ENCODE assay signal across 8 cellular contexts in genomic region chr7:77536413-77537135, GRCh38. TPM values are rescaled to one million over a fixed set of nuclear protein-coding genes. Genes with fewer than 3 reads are reported as not detected.
A peak's percentile ranks its signal among the peaks of the same experiment; 100 is the strongest.
DNase-seq lines count a peak whose midpoint lies in the region; ATAC-seq and TF ChIP-seq lines count a peak whose summit lies in the region.

No MANE protein-coding gene starts in this region.

- peaks cover 2% of the 10 kb centered on the region for H3K79me1 ChIP-seq in mesenchymal stem cell (replicated peaks; ENCODE audit: low read length, poor library complexity, severe bottlenecking)

- H2BK15ac ChIP-seq in mesenchymal stem cell (ENCODE audit: low read depth, poor library complexity, severe bottlenecking) = peak overlapping the region; percentile 96

- H3K9me3 ChIP-seq in Caco-2 (no peaks in the 10 kb centered on the region), mesenchymal stem cell (ENCODE audit: control insufficient read depth, low read length) (no peaks in the 10 kb centered on the region)
- no peaks in the 10 kb centered on the region for H3K9me3 ChIP-seq in effector memory CD4-positive, alpha-beta T cell (ENCODE audit: control insufficient read depth, low read length)

- H3K27ac ChIP-seq in effector memory CD4-positive, alpha-beta T cell (ENCODE audit: insufficient read depth, low read length, poor library complexity, severe bottlenecking) = peak overlapping the region; percentile 49
- H3K27ac ChIP-seq in mesenchymal stem cell (ENCODE audit: low read length, poor library complexity, severe bottlenecking) = peak overlapping the region; percentile 95

- peak overlapping the region; percentile 14 to 42 for H3K4ac ChIP-seq in mesenchymal stem cell (ENCODE audit: low read depth in 1 of 2, low read length in 2 of 2)

- TF ChIP-seq CTCF in Caco-2 (IDR thresholded peaks at IDR 0.05; ENCODE audit: insufficient read depth in 1 of 2, low read depth in 1 of 2, low read length in 1 of 2, severe bottlenecking in 1 of 2, unreplicated experiment in 1 of 2) = no peak

- no peaks in the 10 kb centered on the region for H3K36me3 ChIP-seq in Caco-2 (ENCODE audit: control insufficient read depth, insufficient read depth, low read length)
- H3K36me3 ChIP-seq in effector memory CD4-positive, alpha-beta T cell (ENCODE audit: control insufficient read depth, insufficient read depth, low read length) = no peaks in the 10 kb centered on the region
- H3K36me3 ChIP-seq in mesenchymal stem cell (ENCODE audit: control insufficient read depth in 1 of 2, insufficient read depth in 2 of 2, low read depth in 1 of 2, low read length in 2 of 2) = peaks cover 0 to 3% of the 10 kb centered on the region in 2 experiments

- H3K4me1 Mint-ChIP-seq in Caco-2 (ENCODE audit: low read depth, unreplicated experiment) = peaks cover 12% of the 10 kb centered on the region

- no peak overlapping the region for H2AK5ac ChIP-seq in mesenchymal stem cell (ENCODE audit: low read length, severe bottlenecking)

- TSS peak; percentile 92 for BruUV-seq in Caco-2 (replicated peaks; lab: Mats Ljungman, UMichigan)

- peaks cover 12% of the 10 kb centered on the region; the same call in 1 of the 2 replicates for H3K4me1 ChIP-seq in Caco-2
- peaks cover 7% of the 10 kb centered on the region for H3K4me1 ChIP-seq in effector memory CD4-positive, alpha-beta T cell (ENCODE audit: control insufficient read depth, insufficient read depth, low read length, poor library complexity, severe bottlenecking)
- H3K4me1 ChIP-seq in mesenchymal stem cell (ENCODE audit: control insufficient read depth, insufficient read depth, low read depth, low read length) = peaks cover 10% of the 10 kb centered on the region

- POLR2A ChIA-PET in Caco-2 (lab: Charles Lee) = interaction anchor here (0.6 to 1.3 kb wide), 6 partner anchors 25 to 205 kb away, joined by 3 to 11 read pairs (median 6); no protein-coding TSS in a partner anchor

- peak overlapping the region; percentile 94 for H3K27ac Mint-ChIP-seq in Caco-2 (ENCODE audit: unreplicated experiment)

- H3K4me2 ChIP-seq in mesenchymal stem cell (ENCODE audit: low read length, poor library complexity, severe bottlenecking) = peak overlapping the region; percentile 52

- H3K9me3 Mint-ChIP-seq in Caco-2 (ENCODE audit: unreplicated experiment) = no peaks in the 10 kb centered on the region

- peak overlapping the region; percentile 88 for H3K4me3 Mint-ChIP-seq in Caco-2 (ENCODE audit: unreplicated experiment)

- intact Hi-C loops in Caco-2 (cut with micrococcal nuclease; ENCODE audit: unreplicated experiment) = no loop called here

- CTCF ChIA-PET in Caco-2 (lab: Charles Lee) = no interaction called here

- peak overlapping the region in 1 of 2 experiments; percentile 5 for H3K14ac ChIP-seq in mesenchymal stem cell (ENCODE audit: low read length in 2 of 2)

- H3K9ac ChIP-seq in mesenchymal stem cell (ENCODE audit: low read length) = peak overlapping the region; percentile 96

- 2% methylated on average over 43 of the region's 58 CpGs for WGBS in mesenchymal stem cell

- ATAC-seq in GM21381 (IDR thresholded peaks at IDR 0.05; ENCODE audit: unreplicated experiment) = peak; percentile 88

- H3K4me3 ChIP-seq in Caco-2 (ENCODE audit: low read depth, low read length) (peak overlapping the region; percentile 56), mesenchymal stem cell (ENCODE audit: insufficient read depth in 1 of 2, low read depth in 1 of 2, low read length in 2 of 2) (peak overlapping the region; percentile 87 to 97)
- peak overlapping the region; percentile 65 for H3K4me3 ChIP-seq in effector memory CD4-positive, alpha-beta T cell (ENCODE audit: insufficient read depth, low read depth, low read length, poor library complexity, severe bottlenecking)

- H2BK120ac ChIP-seq in mesenchymal stem cell (ENCODE audit: low read depth, low read length) = no peak overlapping the region

- no peak overlapping the region for H3K23ac ChIP-seq in mesenchymal stem cell (ENCODE audit: low read length in 2 of 2)

- peak overlapping the region; percentile 93 for H4K91ac ChIP-seq in mesenchymal stem cell (ENCODE audit: low read length)

- peak overlapping the region; percentile 0 to 33 for H2BK12ac ChIP-seq in mesenchymal stem cell (ENCODE audit: low read length in 2 of 2)

- H3K18ac ChIP-seq in mesenchymal stem cell (ENCODE audit: low read depth in 1 of 2, low read length in 2 of 2) = peak overlapping the region; percentile 34 to 96

- H3K27me3 Mint-ChIP-seq in Caco-2 (ENCODE audit: insufficient read depth, unreplicated experiment) = no peaks in the 10 kb centered on the region

- H4K8ac ChIP-seq in mesenchymal stem cell (ENCODE audit: low read length) = peak overlapping the region; percentile 87

- DNase-seq in Caco-2 (peak; percentile 98 to 99), HT1080 (ENCODE audit: low read depth) (peak; percentile 93), mesenchymal stem cell (peak; percentile 96)
- DNase-seq in NK-92 treated with Interleukin-12 subunit alpha and Interleukin-12 subunit beta, amount 100 ng/mL, for 24 hours (lab: John Stamatoyannopoulos, UW) = peak; percentile 98
- DNase-seq in activated CD8-positive, alpha-beta memory T cell treated with anti-CD3 and anti-CD28 coated beads for 4 hours (ENCODE audit: low read depth in 2 of 2) = peak; percentile 94 to 97
- peak; percentile 93 to 96 (median 95) for DNase-seq in effector memory CD4-positive, alpha-beta T cell
- DNase-seq in stimulated activated CD8-positive, alpha-beta memory T cell treated with anti-CD3 and anti-CD28 coated beads, Interleukin-12 subunit alpha, Interleukin-12 subunit beta, amount 100 ng/mL, for 1 hour (ENCODE audit: low read depth) = peak; percentile 93

- peaks cover 13% of the 10 kb centered on the region for H3K36me3 Mint-ChIP-seq in Caco-2 (ENCODE audit: insufficient read depth, unreplicated experiment)

- H3K27me3 ChIP-seq in Caco-2 (replicated peaks; ENCODE audit: control insufficient read depth, insufficient read depth, low read length) = no peaks in the 10 kb centered on the region
- no peaks in the 10 kb centered on the region for H3K27me3 ChIP-seq in effector memory CD4-positive, alpha-beta T cell (replicated peaks; ENCODE audit: control insufficient read depth, insufficient read depth, low read length, poor library complexity, severe bottlenecking)
- no peaks in the 10 kb centered on the region for H3K27me3 ChIP-seq in mesenchymal stem cell (ENCODE audit: control insufficient read depth in 1 of 2, insufficient read depth in 1 of 2, low read length in 2 of 2)

- H2BK5ac ChIP-seq in mesenchymal stem cell (ENCODE audit: low read depth, low read length, poor library complexity, severe bottlenecking) = no peak overlapping the region

- peak overlapping the region; percentile 81 for H2AFZ ChIP-seq in mesenchymal stem cell (ENCODE audit: low read depth, low read length)

RNA-seq across cellular contexts. Expression of gene PTPN12, which starts 0.5 kb away (rescaled TPM):
- total RNA-seq in Caco-2 (2022) = 67.1 and 74.8 TPM in 2 replicates
- 25.8 and 38.4 TPM in 2 replicates for total RNA-seq in HT1080 (2014; rRNA removed; shearing (Covaris generic))
- 87.1 and 113 TPM in 2 replicates for polyA plus RNA-seq in HT1080 (2015; cell fraction: cytosol; rRNA removed)
- 117 and 121 TPM in 2 replicates for polyA plus RNA-seq in HT1080 (2015; cell fraction: nucleus; rRNA removed)
- polyA plus RNA-seq in mesenchymal stem cell (2013, experiment 1 of 2) = 60.3 TPM
- polyA plus RNA-seq in mesenchymal stem cell (2013, experiment 2 of 2) = 59.8 TPM

Comparison
In these comparisons a context has a peak if more than half of its experiments do, and no peak if none do; other contexts are left out.
1. Peak in every context shown above with its lines: DNase-seq, ATAC-seq, H3K4me3 ChIP-seq and H3K27ac ChIP-seq.